28 cellular contexts compared by ENCODE assay signal in genomic region chr10:129199826-129200225, GRCh38.
DNase-seq lines count a peak whose midpoint lies in the region; ATAC-seq, FAIRE-seq and TF ChIP-seq lines count a peak whose summit lies in the region.
"Had no signal": no experiment of that assay in that cellular context is flagged by ENCODE, and none has a peak within 500 bp of the region (broad histone marks: within the 10 kb centered on the region; RNA-seq: fewer than 3 reads in every experiment).

No MANE protein-coding gene starts in this region.

- H3K27ac ChIP-seq in H1 (ENCODE audit: low read depth, low read length), result no peak overlapping the region
- H3K27ac ChIP-seq in esophagus muscularis mucosa (replicated peaks in 1 of 4), result no peak overlapping the region
- H3K27ac ChIP-seq: BLaER1 had no signal

- H4K5ac ChIP-seq in H1 (ENCODE audit: insufficient read length, low read depth, low read length), result no peak overlapping the region

- H3K23ac ChIP-seq in H1 (ENCODE audit: insufficient read length), result no peak overlapping the region

- no peak overlapping the region for H2BK120ac ChIP-seq in H1 (replicated peaks; ENCODE audit: low read depth, low read length)

- H2BK5ac ChIP-seq in H1 (ENCODE audit: low read depth, low read length), result no peak overlapping the region

- no peak overlapping the region for H3K4ac ChIP-seq in H1 (replicated peaks; ENCODE audit: insufficient read length, low read depth, low read length)

- H2AFZ ChIP-seq in H1 (ENCODE audit: low read length), result peak overlapping the region; percentile 16; the same call in 1 of the 2 replicates

- no peak overlapping the region for H4K91ac ChIP-seq in H1 (replicated peaks; ENCODE audit: insufficient read length, low read length)

- no peak overlapping the region for H2BK12ac ChIP-seq in H1 (ENCODE audit: low read depth, low read length)

- no peak overlapping the region for H2BK15ac ChIP-seq in H1 (ENCODE audit: low read length)

- no peaks in the 10 kb centered on the region for H3K79me1 ChIP-seq in H1 (ENCODE audit: low read depth, low read length)

- H3K4me3 ChIP-seq in NT2/D1 (ENCODE audit: insufficient read length, low read depth), result no peak overlapping the region
- no peak overlapping the region for H3K4me3 ChIP-seq in H1 (ENCODE audit: extremely low read depth in 1 of 4, insufficient read depth in 2 of 4, low read depth in 3 of 4, low read length in 4 of 4)
- no peak overlapping the region for H3K4me3 ChIP-seq in esophagus muscularis mucosa
- H3K4me3 ChIP-seq: BLaER1, GM12878 had no signal

- H3K14ac ChIP-seq in H1 (ENCODE audit: insufficient read length), result no peak overlapping the region

- no peak overlapping the region for H3K56ac ChIP-seq in H1 (replicated peaks; ENCODE audit: insufficient read length, low read depth, low read length)

- POLR2A ChIA-PET in H1 (lab: Charles Lee; ENCODE audit: partially characterized antibody), result no interaction called here

- H3K9ac ChIP-seq in NT2/D1 (ENCODE audit: insufficient read length, low read depth) (no peak overlapping the region), H1 (replicated peaks in 1 of 4; ENCODE audit: extremely low read depth in 1 of 4, low read depth in 3 of 4, low read length in 3 of 4) (no peak overlapping the region)
- H3K9ac ChIP-seq: BLaER1 had no signal

- no peaks in the 10 kb centered on the region for H4K20me1 ChIP-seq in H1 (replicated peaks in 1 of 2; ENCODE audit: control insufficient read depth in 1 of 2, insufficient read depth in 2 of 2, low read length in 2 of 2)
- H4K20me1 ChIP-seq: BLaER1 had no signal

- no peak overlapping the region for H4K8ac ChIP-seq in H1 (ENCODE audit: extremely low read depth, insufficient read depth, low read length)

- TF ChIP-seq CTCF in H1 (IDR thresholded peaks at IDR 0.05; ENCODE audit: control extremely low read depth in 1 of 3, insufficient read depth in 1 of 3, low read depth in 1 of 3, low read length in 3 of 3), result no peak
- TF ChIP-seq CTCF in esophagus muscularis mucosa (IDR thresholded peaks at IDR 0.05), result no peak
- no peak for TF ChIP-seq CTCF in omental fat pad (IDR thresholded peaks at IDR 0.05)

- no peak for FAIRE-seq in H1 (lab: Jason Lieb, UNC)
- FAIRE-seq: A204.1, GM12878, GM12892, GM18507 had no signal

- H3K27me3 ChIP-seq in NT2/D1 (ENCODE audit: insufficient read depth, insufficient read length) (no peaks in the 10 kb centered on the region), H1 (replicated peaks in 1 of 4; ENCODE audit: control insufficient read depth in 3 of 4, extremely low read depth in 1 of 4, insufficient read depth in 3 of 4, low read length in 3 of 4) (no peaks in the 10 kb centered on the region), esophagus muscularis mucosa (no peaks in the 10 kb centered on the region)
- H3K27me3 ChIP-seq: BE2C, BLaER1 had no signal

- no peak overlapping the region for H2AK5ac ChIP-seq in H1 (ENCODE audit: low read depth, low read length)

- H3K9me3 ChIP-seq in NT2/D1 (ENCODE audit: insufficient read depth, low read length), result no peaks in the 10 kb centered on the region; the same call in 1 of the 2 replicates
- no peaks in the 10 kb centered on the region for H3K9me3 ChIP-seq in H1 (ENCODE audit: insufficient read depth in 2 of 2, low read depth in 1 of 2, low read length in 1 of 2)
- no peaks in the 10 kb centered on the region for H3K9me3 ChIP-seq in esophagus muscularis mucosa
- H3K9me3 ChIP-seq: BE2C had no signal

- no peaks in the 10 kb centered on the region for H3K23me2 ChIP-seq in H1 (ENCODE audit: low read depth, low read length)

- TF ChIP-seq EP300 in H1 (IDR thresholded peaks at IDR 0.05; ENCODE audit: borderline replicate concordance in 1 of 2, low read depth in 2 of 2, low read length in 2 of 2) (no peak), esophagus muscularis mucosa (IDR thresholded peaks at IDR 0.05) (no peak)

- intact Hi-C loops in esophagus muscularis mucosa (cut with DNase I), result no loop called here

- no peaks in the 10 kb centered on the region for H3K36me3 ChIP-seq in NT2/D1 (ENCODE audit: insufficient read depth, insufficient read length, low read length)
- no peaks in the 10 kb centered on the region for H3K36me3 ChIP-seq in H1 (ENCODE audit: control insufficient read depth in 2 of 4, insufficient read depth in 4 of 4, low read length in 3 of 4)
- no peaks in the 10 kb centered on the region for H3K36me3 ChIP-seq in esophagus muscularis mucosa
- H3K36me3 ChIP-seq: BE2C, BLaER1 had no signal

- WGBS in H1 (ENCODE audit: extremely low coverage in 1 of 2, insufficient coverage in 1 of 2, insufficient read length in 1 of 2, insufficient replicate concordance in 2 of 2, low coverage in 1 of 2, low lambda C conversion rate in 2 of 2, missing lambda C conversion rate in 1 of 2), 2 experiments, result 82% methylated on average over 2 of the region's 2 CpGs; no CpG with 5 or more reads in 1 of the 2 experiments
- 92% methylated on average over 2 of the region's 2 CpGs for WGBS in esophagus muscularis mucosa

- no peak overlapping the region for H2BK20ac ChIP-seq in H1 (ENCODE audit: low read length)

- TF ChIP-seq POLR2A in H1 (IDR thresholded peaks at IDR 0.05; ENCODE audit: control extremely low read depth in 1 of 2, low read depth in 2 of 2, low read length in 2 of 2), result no peak
- no peak for TF ChIP-seq POLR2A in esophagus muscularis mucosa (IDR thresholded peaks at IDR 0.05; ENCODE audit: low read depth)

- TF ChIP-seq RAD21 in H1 (IDR thresholded peaks at IDR 0.05 in 1 of 2, conservative IDR thresholded peaks at IDR 0.05 in 1 of 2; ENCODE audit: low read depth in 2 of 2, low read length in 2 of 2), result no peak

- H3K4me2 ChIP-seq in H1 (ENCODE audit: insufficient read depth in 1 of 2, low read depth in 2 of 2, low read length in 2 of 2), result no peak overlapping the region; a peak in 1 of 4 replicates
- H3K4me2 ChIP-seq: BLaER1 had no signal

- CTCF ChIA-PET in H1 (lab: Charles Lee; ENCODE audit: partially characterized antibody), result interaction anchor here (0.8 to 0.9 kb wide), 2 partner anchors 31 to 54 kb away, joined by 3 to 5 read pairs; no protein-coding TSS in a partner anchor

- ATAC-seq in omental fat pad (ENCODE audit: low FRiP score) (no peak), GM21529 (IDR thresholded peaks at IDR 0.05; ENCODE audit: unreplicated experiment) (no peak)
- ATAC-seq: GM12878 had no signal

- H3K18ac ChIP-seq in H1 (ENCODE audit: extremely low read depth, low read length), result no peak overlapping the region

- DNase-seq in NT2/D1 (ENCODE audit: low read depth, low spot score), result peak; percentile 1
- no peak for DNase-seq in H1 (ENCODE audit: low read depth in 1 of 2, low spot score in 2 of 2)
- DNase-seq in esophagus muscularis mucosa (ENCODE audit: extremely low spot score), result peak; percentile 85
- peak; percentile 1 for DNase-seq in iPS DF 19.7 (ENCODE audit: low read depth, low spot score)
- DNase-seq in NCI-H2029 treated with DMSO at 0.1 percent for 48 hours (lab: John Stamatoyannopoulos, UW), result no peak
- no peak for DNase-seq in omental fat pad (ENCODE audit: low spot score)
- DNase-seq in stimulated activated CD8-positive, alpha-beta memory T cell treated with anti-CD3 and anti-CD28 coated beads, Interleukin-4, amount 100 ng/mL, for 48 hours, result no peak
- DNase-seq: 8988T; ACHN; BE2C; C1 segment of cervical spinal cord; CD4-positive, alpha-beta memory T cell; CD4-positive, CD25-positive, alpha-beta regulatory T cell; CD8-positive, alpha-beta memory T cell; COR-L47; DMS 273 treated with DMSO at 0.1 percent for 48 hours; DMS153; DMS53; DMS79; DND-41; EL; GDM1 had no signal

- no peaks in the 10 kb centered on the region for H3K79me2 ChIP-seq in H1 (ENCODE audit: control insufficient read depth in 1 of 2, insufficient read depth in 2 of 2, low read length in 2 of 2)

- H3K4me1 ChIP-seq in NT2/D1 (ENCODE audit: insufficient read depth, insufficient read length) (no peaks in the 10 kb centered on the region), H1 (replicated peaks in 1 of 4; ENCODE audit: control insufficient read depth in 3 of 4, insufficient read depth in 4 of 4, low read length in 3 of 4) (peaks cover 0 to 3% (median 2%) of the 10 kb centered on the region in 4 experiments; a peak in 2 of 7 replicates), esophagus muscularis mucosa (no peaks in the 10 kb centered on the region)
- H3K4me1 ChIP-seq: BE2C had no signal

Comparison
In these comparisons a context has a peak if more than half of its experiments do, and no peak if none do; other contexts are left out.
1. DNase-seq: peak in NT2/D1 (single experiment), esophagus muscularis mucosa (single experiment) and iPS DF 19.7 (single experiment); none in H1 (0 of 2), NCI-H2029 treated with DMSO at 0.1 percent for 48 hours (single experiment), omental fat pad (single experiment) and stimulated activated CD8-positive, alpha-beta memory T cell treated with anti-CD3 and anti-CD28 coated beads, Interleukin-4, amount 100 ng/mL, for 48 hours (single experiment).